In the genomic region with DNA sequence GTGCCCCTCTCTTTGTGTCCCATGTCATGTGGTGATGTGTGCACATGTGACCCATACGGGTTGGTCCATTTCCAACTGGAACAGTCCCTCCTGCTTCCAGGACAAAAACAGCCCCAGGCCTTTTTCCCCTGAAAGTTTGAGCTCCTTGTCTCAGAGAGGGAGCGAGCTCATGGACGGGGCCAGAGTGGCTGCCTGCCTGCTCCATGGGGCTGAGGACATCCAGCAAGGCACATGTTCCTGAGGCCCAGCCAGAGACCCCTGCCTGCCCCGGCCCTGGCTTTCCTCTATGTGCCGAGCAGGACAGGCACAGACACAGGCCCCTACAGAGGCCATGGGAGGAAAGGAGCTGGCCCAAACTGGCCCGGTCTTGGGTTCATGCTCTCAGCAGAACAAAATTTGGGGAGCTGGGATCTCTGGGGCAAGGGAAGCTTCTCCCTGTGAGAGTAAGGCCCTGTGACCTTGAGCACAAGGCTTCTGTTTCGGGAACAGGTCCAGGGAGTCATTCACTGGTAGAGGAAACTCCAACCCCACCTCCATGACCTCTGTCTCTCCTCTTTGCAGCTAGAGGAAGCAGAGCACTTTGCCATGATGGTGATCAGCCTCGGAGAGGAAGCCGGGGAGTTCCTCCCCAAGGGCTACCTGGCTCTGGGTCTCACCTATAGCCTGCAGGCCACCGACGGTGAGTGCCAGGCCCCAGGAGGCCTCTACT, we compare ENCODE assay signal across 16 cellular contexts.
DNase-seq lines count a peak whose midpoint lies in the region; ATAC-seq and TF ChIP-seq lines count a peak whose summit lies in the region.
"Had no signal": no experiment of that assay in that cellular context is flagged by ENCODE, and none has a peak within 500 bp of the region (broad histone marks: within the 10 kb centered on the region; RNA-seq: fewer than 3 reads in every experiment).

No MANE protein-coding gene starts in this region.

- H3K27me3 ChIP-seq in stomach = no peaks in the 10 kb centered on the region
- H3K27me3 ChIP-seq: colonic mucosa, upper lobe of left lung had no signal

- no peak overlapping the region for H3K4me3 Mint-ChIP-seq in CD14-positive monocyte
- no peak overlapping the region for H3K4me3 Mint-ChIP-seq in brain
- H3K4me3 Mint-ChIP-seq: immature natural killer cell, naive B cell had no signal

- no peak for TF ChIP-seq EP300 in stomach (IDR thresholded peaks at IDR 0.05)

- WGBS in stomach, 5 donors = 81 to 92% (median 84%) methylated on average over 6 to 11 of the region's 11 CpGs

- peaks cover 0 to 67% (median 28%) of the 10 kb centered on the region in 4 donors for H3K4me1 ChIP-seq in stomach
- H3K4me1 ChIP-seq: colonic mucosa had no signal

- H3K4me3 ChIP-seq in stomach = no peak overlapping the region
- H3K4me3 ChIP-seq: colonic mucosa, PC-9, upper lobe of left lung had no signal

- H3K36me3 Mint-ChIP-seq in CD14-positive monocyte (peaks cover 78 to 95% of the 10 kb centered on the region in 2 donors), brain (peaks cover 22% of the 10 kb centered on the region)

- TF ChIP-seq CTCF in CD14-positive monocyte (IDR thresholded peaks at IDR 0.05) (no peak), brain (conservative IDR thresholded peaks at IDR 0.05) (no peak), stomach (IDR thresholded peaks at IDR 0.05) (no peak)

- H3K36me3 ChIP-seq in stomach = peaks cover 9 to 72% (median 59%) of the 10 kb centered on the region in 4 donors
- H3K36me3 ChIP-seq: colonic mucosa had no signal

- DNase-seq in CD14-positive monocyte (ENCODE audit: low spot score) (no peak), left ventricle myocardium superior (no peak), stomach (no peak), AG20443 (ENCODE audit: low spot score) (no peak), NCI-H82 (lab: John Stamatoyannopoulos, UW) (no peak)
- DNase-seq: activated CD4-positive, alpha-beta T cell treated with anti-CD3 and anti-CD28 coated beads for 1 hour; colonic mucosa; immature natural killer cell; naive B cell; NCI-H1436 treated with DMSO at 0.1 percent for 48 hours; PC-9; SK-N-SH; upper lobe of left lung had no signal

- H3K27ac Mint-ChIP-seq in CD14-positive monocyte (peak overlapping the region in 6 of 7 donors; percentile 18 to 73 (median 68)), brain (peak overlapping the region in 3 of 5 experiments; percentile 50 to 92 (median 89))

- peak overlapping the region in 4 of 5 donors; percentile 25 to 87 (median 65) for H3K27ac ChIP-seq in stomach
- H3K27ac ChIP-seq: colonic mucosa, PC-9 had no signal

- H3K9me3 Mint-ChIP-seq in CD14-positive monocyte (no peaks in the 10 kb centered on the region), brain (no peaks in the 10 kb centered on the region)

- intact Hi-C loops in CD14-positive monocyte (cut with micrococcal nuclease) = no loop called here
- intact Hi-C loops in left ventricle myocardium superior (cut with micrococcal nuclease) = no loop called here
- intact Hi-C loops in stomach (cut with DNase I; ENCODE audit: low total_unique reads) = no loop called here

- H3K27me3 Mint-ChIP-seq in CD14-positive monocyte (ENCODE audit: low read depth in 3 of 3) (peaks cover 0 to 2% (median 0%) of the 10 kb centered on the region in 3 donors), brain (no peaks in the 10 kb centered on the region)
- H3K27me3 Mint-ChIP-seq: naive B cell had no signal

- H3K9me3 ChIP-seq in stomach = no peaks in the 10 kb centered on the region
- H3K9me3 ChIP-seq: colonic mucosa, SK-N-SH, upper lobe of left lung had no signal

- H3K4me1 Mint-ChIP-seq in CD14-positive monocyte = peaks cover 4% of the 10 kb centered on the region
- H3K4me1 Mint-ChIP-seq in brain = peaks cover 32% of the 10 kb centered on the region
- H3K4me1 Mint-ChIP-seq: immature natural killer cell had no signal

- no peak for TF ChIP-seq POLR2A in stomach (IDR thresholded peaks at IDR 0.05)

- ATAC-seq in left ventricle myocardium superior = peak; percentile 67
- ATAC-seq in HG02571 (IDR thresholded peaks at IDR 0.05; ENCODE audit: unreplicated experiment) = no peak
- no peak for ATAC-seq in HG03521 (IDR thresholded peaks at IDR 0.05; ENCODE audit: unreplicated experiment)
